In the genomic region with DNA sequence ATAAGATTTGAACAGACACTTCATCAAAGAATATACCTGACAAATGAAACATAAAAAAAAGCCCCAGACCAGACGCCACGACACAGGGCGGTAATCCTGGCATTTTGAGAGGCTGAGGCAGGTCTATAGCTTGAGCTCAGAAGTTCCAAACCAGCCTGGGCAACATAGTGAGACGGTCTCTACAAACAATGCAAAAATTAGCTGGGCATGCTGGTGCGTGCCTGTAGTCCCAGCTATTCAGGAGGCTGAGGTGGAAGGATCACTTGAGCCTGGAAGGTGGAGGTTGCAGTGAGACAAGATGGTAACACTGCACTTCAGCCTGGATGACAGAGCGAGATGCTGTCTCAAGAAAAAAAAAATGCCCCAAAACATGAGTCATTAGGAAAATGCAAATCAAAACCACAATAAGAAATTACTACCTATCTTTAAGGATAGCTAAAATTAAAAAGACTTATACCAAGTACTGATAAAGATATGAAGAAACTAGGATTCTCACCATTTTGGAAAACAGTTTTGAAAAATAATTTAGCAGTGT, we compare ENCODE assay signal across 1 cellular context.
TF ChIP-seq lines count a peak whose summit lies in the region.

No MANE protein-coding gene starts in this region.

TF ChIP-seq in GM23338, 12 proteins besides CTCF, POLR2A, EP300 and RAD21 (continued from another document):
- TF ChIP-seq, protein P1, sequence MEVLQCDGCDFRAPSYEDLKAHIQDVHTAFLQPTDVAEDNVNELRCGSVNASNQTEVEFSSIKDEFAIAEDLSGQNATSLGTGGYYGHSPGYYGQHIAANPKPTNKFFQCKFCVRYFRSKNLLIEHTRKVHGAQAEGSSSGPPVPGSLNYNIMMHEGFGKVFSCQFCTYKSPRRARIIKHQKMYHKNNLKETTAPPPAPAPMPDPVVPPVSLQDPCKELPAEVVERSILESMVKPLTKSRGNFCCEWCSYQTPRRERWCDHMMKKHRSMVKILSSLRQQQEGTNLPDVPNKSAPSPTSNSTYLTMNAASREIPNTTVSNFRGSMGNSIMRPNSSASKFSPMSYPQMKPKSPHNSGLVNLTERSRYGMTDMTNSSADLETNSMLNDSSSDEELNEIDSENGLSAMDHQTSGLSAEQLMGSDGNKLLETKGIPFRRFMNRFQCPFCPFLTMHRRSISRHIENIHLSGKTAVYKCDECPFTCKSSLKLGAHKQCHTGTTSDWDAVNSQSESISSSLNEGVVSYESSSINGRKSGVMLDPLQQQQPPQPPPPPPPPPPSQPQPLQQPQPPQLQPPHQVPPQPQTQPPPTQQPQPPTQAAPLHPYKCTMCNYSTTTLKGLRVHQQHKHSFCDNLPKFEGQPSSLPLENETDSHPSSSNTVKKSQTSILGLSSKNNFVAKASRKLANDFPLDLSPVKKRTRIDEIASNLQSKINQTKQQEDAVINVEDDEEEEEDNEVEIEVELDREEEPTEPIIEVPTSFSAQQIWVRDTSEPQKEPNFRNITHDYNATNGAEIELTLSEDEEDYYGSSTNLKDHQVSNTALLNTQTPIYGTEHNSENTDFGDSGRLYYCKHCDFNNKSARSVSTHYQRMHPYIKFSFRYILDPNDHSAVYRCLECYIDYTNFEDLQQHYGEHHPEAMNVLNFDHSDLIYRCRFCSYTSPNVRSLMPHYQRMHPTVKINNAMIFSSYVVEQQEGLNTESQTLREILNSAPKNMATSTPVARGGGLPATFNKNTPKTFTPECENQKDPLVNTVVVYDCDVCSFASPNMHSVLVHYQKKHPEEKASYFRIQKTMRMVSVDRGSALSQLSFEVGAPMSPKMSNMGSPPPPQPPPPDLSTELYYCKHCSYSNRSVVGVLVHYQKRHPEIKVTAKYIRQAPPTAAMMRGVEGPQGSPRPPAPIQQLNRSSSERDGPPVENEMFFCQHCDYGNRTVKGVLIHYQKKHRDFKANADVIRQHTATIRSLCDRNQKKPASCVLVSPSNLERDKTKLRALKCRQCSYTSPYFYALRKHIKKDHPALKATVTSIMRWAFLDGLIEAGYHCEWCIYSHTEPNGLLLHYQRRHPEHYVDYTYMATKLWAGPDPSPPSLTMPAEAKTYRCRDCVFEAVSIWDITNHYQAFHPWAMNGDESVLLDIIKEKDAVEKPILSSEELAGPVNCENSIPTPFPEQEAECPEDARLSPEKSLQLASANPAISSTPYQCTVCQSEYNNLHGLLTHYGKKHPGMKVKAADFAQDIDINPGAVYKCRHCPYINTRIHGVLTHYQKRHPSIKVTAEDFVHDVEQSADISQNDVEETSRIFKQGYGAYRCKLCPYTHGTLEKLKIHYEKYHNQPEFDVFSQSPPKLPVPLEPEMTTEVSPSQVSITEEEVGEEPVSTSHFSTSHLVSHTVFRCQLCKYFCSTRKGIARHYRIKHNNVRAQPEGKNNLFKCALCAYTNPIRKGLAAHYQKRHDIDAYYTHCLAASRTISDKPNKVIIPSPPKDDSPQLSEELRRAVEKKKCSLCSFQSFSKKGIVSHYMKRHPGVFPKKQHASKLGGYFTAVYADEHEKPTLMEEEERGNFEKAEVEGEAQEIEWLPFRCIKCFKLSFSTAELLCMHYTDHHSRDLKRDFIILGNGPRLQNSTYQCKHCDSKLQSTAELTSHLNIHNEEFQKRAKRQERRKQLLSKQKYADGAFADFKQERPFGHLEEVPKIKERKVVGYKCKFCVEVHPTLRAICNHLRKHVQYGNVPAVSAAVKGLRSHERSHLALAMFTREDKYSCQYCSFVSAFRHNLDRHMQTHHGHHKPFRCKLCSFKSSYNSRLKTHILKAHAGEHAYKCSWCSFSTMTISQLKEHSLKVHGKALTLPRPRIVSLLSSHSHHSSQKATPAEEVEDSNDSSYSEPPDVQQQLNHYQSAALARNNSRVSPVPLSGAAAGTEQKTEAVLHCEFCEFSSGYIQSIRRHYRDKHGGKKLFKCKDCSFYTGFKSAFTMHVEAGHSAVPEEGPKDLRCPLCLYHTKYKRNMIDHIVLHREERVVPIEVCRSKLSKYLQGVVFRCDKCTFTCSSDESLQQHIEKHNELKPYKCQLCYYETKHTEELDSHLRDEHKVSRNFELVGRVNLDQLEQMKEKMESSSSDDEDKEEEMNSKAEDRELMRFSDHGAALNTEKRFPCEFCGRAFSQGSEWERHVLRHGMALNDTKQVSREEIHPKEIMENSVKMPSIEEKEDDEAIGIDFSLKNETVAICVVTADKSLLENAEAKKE (CRISPR knock-in tag; IDR thresholded peaks at IDR 0.05), result no peak
- TF ChIP-seq JUNB (IDR thresholded peaks at IDR 0.05; ENCODE audit: unreplicated experiment) (no peak), CREB1 (CRISPR knock-in tag; IDR thresholded peaks at IDR 0.05; ENCODE audit: low read depth) (no peak), REST (IDR thresholded peaks at IDR 0.05; ENCODE audit: unreplicated experiment) (no peak), NANOG (IDR thresholded peaks at IDR 0.05; ENCODE audit: borderline replicate concordance) (no peak), EZH2phosphoT487 (IDR thresholded peaks at IDR 0.05; ENCODE audit: unreplicated experiment) (no peak), ZNF114 (CRISPR knock-in tag; IDR thresholded peaks at IDR 0.05) (no peak)
- TF ChIP-seq, protein P2, sequence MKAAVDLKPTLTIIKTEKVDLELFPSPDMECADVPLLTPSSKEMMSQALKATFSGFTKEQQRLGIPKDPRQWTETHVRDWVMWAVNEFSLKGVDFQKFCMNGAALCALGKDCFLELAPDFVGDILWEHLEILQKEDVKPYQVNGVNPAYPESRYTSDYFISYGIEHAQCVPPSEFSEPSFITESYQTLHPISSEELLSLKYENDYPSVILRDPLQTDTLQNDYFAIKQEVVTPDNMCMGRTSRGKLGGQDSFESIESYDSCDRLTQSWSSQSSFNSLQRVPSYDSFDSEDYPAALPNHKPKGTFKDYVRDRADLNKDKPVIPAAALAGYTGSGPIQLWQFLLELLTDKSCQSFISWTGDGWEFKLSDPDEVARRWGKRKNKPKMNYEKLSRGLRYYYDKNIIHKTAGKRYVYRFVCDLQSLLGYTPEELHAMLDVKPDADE (IDR thresholded peaks at IDR 0.05), result no peak
